Comparison of ENCODE assay signal across 37 cellular contexts in genomic region chr9:37818849-37819248, GRCh38.
"Had no signal": no experiment of that assay in that cellular context is flagged by ENCODE, and none has a peak within 500 bp of the region (broad histone marks: within the 10 kb centered on the region; RNA-seq: fewer than 3 reads in every experiment).

No MANE protein-coding gene starts in this region.

- ATAC-seq: activated CD4-positive, alpha-beta T cell treated with anti-CD3 and anti-CD28 coated beads for 36 hours; activated CD4-positive, CD25-positive, alpha-beta regulatory T cell treated with anti-CD3 and anti-CD28 coated beads, Interleukin-2, amount 50 U/mL, for 24 hours; activated T-helper 17 cell treated with anti-CD3 and anti-CD28 coated beads, Interleukin-2, amount 50 U/mL, for 72 hours; Right ventricle myocardium inferior; WTC11 had no signal

- H3K4me3 Mint-ChIP-seq: activated CD4-positive, alpha-beta memory T cell treated with anti-CD3 and anti-CD28 coated beads for 36 hours; activated CD4-positive, alpha-beta T cell treated with anti-CD3 and anti-CD28 coated beads for 36 hours; activated CD4-positive, alpha-beta T cell treated with anti-CD3 and anti-CD28 coated beads, Interleukin-2, amount 10 ng/mL, durations not matched to agents 7 days and 5 days; activated naive CD8-positive, alpha-beta T cell treated with anti-CD3 and anti-CD28 coated beads for 36 hours; activated T-helper 17 cell treated with anti-CD3 and anti-CD28 coated beads, Interleukin-2, amount 50 U/mL, for 72 hours; central memory CD8-positive, alpha-beta T cell; WTC11 had no signal

- H3K9me3 ChIP-seq: MG63 had no signal

- H3K4me1 Mint-ChIP-seq: activated CD4-positive, alpha-beta T cell treated with anti-CD3 and anti-CD28 coated beads for 36 hours; activated CD4-positive, alpha-beta T cell treated with anti-CD3 and anti-CD28 coated beads, Interleukin-2, amount 10 ng/mL, durations not matched to agents 7 days and 5 days; activated naive CD8-positive, alpha-beta T cell treated with anti-CD3 and anti-CD28 coated beads for 36 hours; activated T-helper 17 cell treated with anti-CD3 and anti-CD28 coated beads, Interleukin-2, amount 50 U/mL, for 72 hours; WTC11 had no signal

- H3K4me3 ChIP-seq: cardiac muscle cell, MG63, PC-9 had no signal

- H3K27ac ChIP-seq: brain microvascular endothelial cell, cardiac muscle cell, PC-9, RWPE1 had no signal

- H3K9me3 Mint-ChIP-seq: activated CD4-positive, alpha-beta memory T cell treated with anti-CD3 and anti-CD28 coated beads for 36 hours; activated CD4-positive, alpha-beta T cell treated with anti-CD3 and anti-CD28 coated beads, Interleukin-2, amount 10 ng/mL, durations not matched to agents 7 days and 5 days; activated T-helper 17 cell treated with anti-CD3 and anti-CD28 coated beads, Interleukin-2, amount 50 U/mL, for 72 hours; central memory CD8-positive, alpha-beta T cell; WTC11 had no signal

- H3K27ac Mint-ChIP-seq: activated CD4-positive, alpha-beta memory T cell treated with anti-CD3 and anti-CD28 coated beads for 36 hours; activated CD4-positive, alpha-beta T cell treated with anti-CD3 and anti-CD28 coated beads for 36 hours; activated CD4-positive, alpha-beta T cell treated with anti-CD3 and anti-CD28 coated beads, Interleukin-2, amount 10 ng/mL, durations not matched to agents 7 days and 5 days; activated naive CD8-positive, alpha-beta T cell treated with anti-CD3 and anti-CD28 coated beads for 36 hours; activated T-helper 17 cell treated with anti-CD3 and anti-CD28 coated beads, Interleukin-2, amount 50 U/mL, for 72 hours; WTC11 had no signal

- DNase-seq: activated CD4-positive, alpha-beta memory T cell treated with anti-CD3 and anti-CD28 coated beads for 36 hours; activated CD4-positive, alpha-beta T cell treated with anti-CD3 and anti-CD28 coated beads for 36 hours; activated CD4-positive, alpha-beta T cell treated with anti-CD3 and anti-CD28 coated beads, Interleukin-2, amount 10 ng/mL, durations not matched to agents 7 days and 5 days; activated CD8-positive, alpha-beta memory T cell treated with anti-CD3 and anti-CD28 coated beads, Interleukin-2, amount 50 U/mL, for 4 hours; activated effector memory CD4-positive, alpha-beta T cell treated with anti-CD3 and anti-CD28 coated beads, Interleukin-2, amount 50 U/mL, for 16 hours; activated naive CD4-positive, alpha-beta T cell; activated naive CD4-positive, alpha-beta T cell treated with anti-CD3 and anti-CD28 coated beads, Interleukin-2, amount 50 U/mL, for 16 hours; activated naive CD8-positive, alpha-beta T cell treated with anti-CD3 and anti-CD28 coated beads for 36 hours; activated T-cell treated with anti-CD3 and anti-CD28 coated beads for 4 hours; activated T-cell treated with anti-CD3 and anti-CD28 coated beads, Interleukin-2, amount 50 U/mL, for 48 hours; amniotic stem cell; aorta; brain microvascular endothelial cell; KG1; MG63; MV-4-11; NCI-H1092; NCI-H1436 treated with DMSO at 0.1 percent for 48 hours; NCI-H187; NCI-H2029 treated with DMSO at 0.1 percent for 48 hours; NCI-H2107; NCI-H2171; NCI-H510A; NCI-H526; NCI-H748 treated with DMSO at 0.1 percent for 48 hours; PC-9; SIG-M5; SW 1271; T-helper 1 cell; T-helper 9 cell had no signal

- H3K27me3 ChIP-seq: brain microvascular endothelial cell, cardiac muscle cell, MG63 had no signal

- H3K27me3 Mint-ChIP-seq: activated CD4-positive, alpha-beta memory T cell treated with anti-CD3 and anti-CD28 coated beads for 36 hours; activated CD4-positive, alpha-beta T cell treated with anti-CD3 and anti-CD28 coated beads for 36 hours; activated CD4-positive, alpha-beta T cell treated with anti-CD3 and anti-CD28 coated beads, Interleukin-2, amount 10 ng/mL, durations not matched to agents 7 days and 5 days; activated naive CD8-positive, alpha-beta T cell treated with anti-CD3 and anti-CD28 coated beads for 36 hours; activated T-helper 17 cell treated with anti-CD3 and anti-CD28 coated beads, Interleukin-2, amount 50 U/mL, for 72 hours; central memory CD8-positive, alpha-beta T cell had no signal
